In genomic region chr14:60628892-60629291, GRCh38 we compare ENCODE assay signal across 31 cellular contexts.
"Had no signal": no experiment of that assay in that cellular context is flagged by ENCODE, and none has a peak within 500 bp of the region (broad histone marks: within the 10 kb centered on the region; RNA-seq: fewer than 3 reads in every experiment).

No MANE protein-coding gene starts in this region.

- DNase-seq: activated CD4-positive, alpha-beta memory T cell treated with anti-CD3 and anti-CD28 coated beads, Interleukin-2, amount 10 ng/mL, durations not matched to agents 7 days and 5 days; activated CD4-positive, alpha-beta T cell treated with anti-CD3 and anti-CD28 coated beads for 1 hour; activated CD4-positive, alpha-beta T cell treated with anti-CD3 and anti-CD28 coated beads for 36 hours; activated CD4-positive, alpha-beta T cell treated with anti-CD3 and anti-CD28 coated beads for 48 hours; activated CD4-positive, alpha-beta T cell treated with anti-CD3 and anti-CD28 coated beads, Interleukin-2, amount 10 ng/mL, durations not matched to agents 7 days and 5 days; activated CD4-positive, alpha-beta T cell treated with anti-CD3 and anti-CD28 coated beads, Interleukin-2, amount 50 U/mL, for 48 hours; activated CD4-positive, CD25-positive, alpha-beta regulatory T cell; activated CD8-positive, alpha-beta memory T cell treated with anti-CD3 and anti-CD28 coated beads for 24 hours; activated CD8-positive, alpha-beta memory T cell treated with anti-CD3 and anti-CD28 coated beads, Interleukin-2, amount 10 ng/mL, durations not matched to agents 7 days and 5 days; activated CD8-positive, alpha-beta memory T cell treated with anti-CD3 and anti-CD28 coated beads, Interleukin-2, amount 50 U/mL, for 48 hours; activated CD8-positive, alpha-beta T cell treated with anti-CD3 and anti-CD28 coated beads, Interleukin-2, amount 10 ng/mL, durations not matched to agents 7 days and 5 days; activated effector memory CD4-positive, alpha-beta T cell treated with Interleukin-2 at 50 U/mL for 16 hours; activated gamma-delta T cell; activated naive CD4-positive, alpha-beta T cell treated with anti-CD3 and anti-CD28 coated beads, Interleukin-2, amount 10 ng/mL, durations not matched to agents 7 days and 5 days; activated naive CD4-positive, alpha-beta T cell treated with Interleukin-2 at 50 U/mL for 16 hours; activated naive CD8-positive, alpha-beta T cell treated with anti-CD3 and anti-CD28 coated beads, Interleukin-2, amount 10 ng/mL, durations not matched to agents 7 days and 5 days; activated naive CD8-positive, alpha-beta T cell treated with anti-CD3 and anti-CD28 coated beads, Interleukin-2, amount 50 U/mL, for 24 hours; activated T-cell treated with anti-CD3 and anti-CD28 coated beads, Interleukin-2, amount 50 U/mL, for 24 hours; activated T-cell treated with anti-CD3 and anti-CD28 coated beads, Interleukin-2, amount 50 U/mL, for 48 hours; amygdala; anterior cingulate cortex; caudate nucleus; cerebellar nuclear complex; T-helper 1 cell; T-helper 2 cell; T-helper 9 cell; WERI-Rb-1 had no signal

- H3K4me1 ChIP-seq: ascending aorta had no signal

- H3K4me3 ChIP-seq: ascending aorta, cardiac muscle cell had no signal

- H3K9me3 ChIP-seq: ascending aorta had no signal

- ATAC-seq: activated CD4-positive, alpha-beta T cell treated with anti-CD3 and anti-CD28 coated beads for 36 hours; activated CD4-positive, CD25-positive, alpha-beta regulatory T cell treated with anti-CD3 and anti-CD28 coated beads, Interleukin-2, amount 50 U/mL, for 24 hours; activated CD8-positive, alpha-beta memory T cell treated with anti-CD3 and anti-CD28 coated beads, Interleukin-2, amount 10 ng/mL, durations not matched to agents 7 days and 5 days; activated CD8-positive, alpha-beta T cell treated with anti-CD3 and anti-CD28 coated beads, Interleukin-2, amount 10 ng/mL, durations not matched to agents 7 days and 5 days; activated naive CD8-positive, alpha-beta T cell treated with anti-CD3 and anti-CD28 coated beads, Interleukin-2, amount 50 U/mL, for 24 hours; WTC11 had no signal

- H3K27me3 ChIP-seq: ascending aorta had no signal

- H3K27ac ChIP-seq: ascending aorta, cardiac muscle cell, WERI-Rb-1 had no signal

- H3K36me3 ChIP-seq: ascending aorta, cardiac muscle cell, WERI-Rb-1 had no signal
